13 cellular contexts compared by ENCODE assay signal in genomic region chr3:160447544-160447943, GRCh38. TPM values are rescaled to one million over a fixed set of nuclear protein-coding genes. Genes with fewer than 3 reads are reported as not detected.
DNase-seq lines count a peak whose midpoint lies in the region; ATAC-seq, FAIRE-seq and TF ChIP-seq lines count a peak whose summit lies in the region.
"Had no signal": no experiment of that assay in that cellular context is flagged by ENCODE, and none has a peak within 500 bp of the region (broad histone marks: within the 10 kb centered on the region; RNA-seq: fewer than 3 reads in every experiment).

No MANE protein-coding gene starts in this region.

- H4K20me1 ChIP-seq in H1 (replicated peaks in 1 of 2; ENCODE audit: control insufficient read depth in 1 of 2, insufficient read depth in 2 of 2, low read length in 2 of 2), result no peaks in the 10 kb centered on the region

- whole genome bisulfite sequencing in H1 (ENCODE audit: extremely low coverage in 1 of 2, insufficient coverage in 1 of 2, insufficient read length in 1 of 2, insufficient replicate concordance in 2 of 2, low coverage in 1 of 2, low lambda C conversion rate in 2 of 2, missing lambda C conversion rate in 1 of 2), 2 experiments, result 76% methylated on average over 3 of the region's 3 CpGs; no CpG with 5 or more reads in 1 of the 2 experiments

- peaks cover 47% of the 10 kb centered on the region for H3K36me3 Mint-ChIP-seq in activated CD4-positive, alpha-beta T cell treated with anti-CD3 and anti-CD28 coated beads, Interleukin-2, amount 10 ng/mL, durations not matched to agents 7 days and 5 days (ENCODE audit: low read depth)
- peaks cover 22 to 31% of the 10 kb centered on the region in 2 donors for H3K36me3 Mint-ChIP-seq in stimulated activated naive B cell treated with anti-CD40 and anti-IgM and Interleukin-4, amounts not matched to agents 10 μg/mL and 1 μg/mL and 100 μg/mL, for 72 hours

- H2BK120ac ChIP-seq in H1 (replicated peaks; ENCODE audit: low read depth, low read length), result no peak overlapping the region

- no peak overlapping the region for H3K23ac ChIP-seq in H1 (ENCODE audit: insufficient read length)

- H4K91ac ChIP-seq in H1 (replicated peaks; ENCODE audit: insufficient read length, low read length), result no peak overlapping the region

- no peak for TF ChIP-seq POLR2A in H1 (IDR thresholded peaks at IDR 0.05; ENCODE audit: control extremely low read depth in 1 of 2, low read depth in 2 of 2, low read length in 2 of 2)

- H3K9me3 Mint-ChIP-seq in activated CD4-positive, alpha-beta T cell treated with anti-CD3 and anti-CD28 coated beads, Interleukin-2, amount 10 ng/mL, durations not matched to agents 7 days and 5 days, result peaks cover 2% of the 10 kb centered on the region
- peaks cover 4 to 7% of the 10 kb centered on the region in 2 donors for H3K9me3 Mint-ChIP-seq in stimulated activated naive B cell treated with anti-CD40 and anti-IgM and Interleukin-4, amounts not matched to agents 10 μg/mL and 1 μg/mL and 100 μg/mL, for 72 hours
- H3K9me3 Mint-ChIP-seq: naive thymus-derived CD8-positive, alpha-beta T cell had no signal

- peaks cover 0 to 5% (median 0%) of the 10 kb centered on the region in 4 experiments; a peak in 3 of 7 replicates for H3K4me1 ChIP-seq in H1 (replicated peaks in 1 of 4; ENCODE audit: control insufficient read depth in 3 of 4, insufficient read depth in 4 of 4, low read length in 3 of 4)

- TF ChIP-seq CTCF in RWPE1 (conservative IDR thresholded peaks at IDR 0.05; ENCODE audit: low read depth), result no peak
- no peak for TF ChIP-seq CTCF in H1 (IDR thresholded peaks at IDR 0.05; ENCODE audit: control extremely low read depth in 1 of 3, insufficient read depth in 1 of 3, low read depth in 1 of 3, low read length in 3 of 3)
- no peak for TF ChIP-seq CTCF in retinal pigment epithelial cell (conservative IDR thresholded peaks at IDR 0.05; ENCODE audit: low read depth, low read length)

- no peak overlapping the region for H2BK20ac ChIP-seq in H1 (ENCODE audit: low read length)

- H3K4me3 ChIP-seq in H1 (ENCODE audit: extremely low read depth in 1 of 4, insufficient read depth in 2 of 4, low read depth in 3 of 4, low read length in 4 of 4) (peak overlapping the region; percentile 7 to 92 (median 11); a peak in 5 of 8 replicates), retinal pigment epithelial cell (ENCODE audit: low read length) (peak overlapping the region; percentile 87)

- H3K4me3 Mint-ChIP-seq in activated CD4-positive, alpha-beta T cell treated with anti-CD3 and anti-CD28 coated beads, Interleukin-2, amount 10 ng/mL, durations not matched to agents 7 days and 5 days, result peak overlapping the region; percentile 93
- H3K4me3 Mint-ChIP-seq in stimulated activated naive B cell treated with anti-CD40 and anti-IgM and Interleukin-4, amounts not matched to agents 10 μg/mL and 1 μg/mL and 100 μg/mL, for 72 hours, result no peak overlapping the region

- no peaks in the 10 kb centered on the region for H3K27me3 ChIP-seq in H1 (replicated peaks in 1 of 4; ENCODE audit: control insufficient read depth in 3 of 4, extremely low read depth in 1 of 4, insufficient read depth in 3 of 4, low read length in 3 of 4)

- no peak overlapping the region for H3K27ac ChIP-seq in RWPE1
- no peak overlapping the region for H3K27ac ChIP-seq in H1 (ENCODE audit: low read depth, low read length)

- no peak overlapping the region for H2BK5ac ChIP-seq in H1 (ENCODE audit: low read depth, low read length)

- TF ChIP-seq EP300 in H1 (IDR thresholded peaks at IDR 0.05; ENCODE audit: borderline replicate concordance in 1 of 2, low read depth in 2 of 2, low read length in 2 of 2), result no peak

- H4K8ac ChIP-seq in H1 (ENCODE audit: extremely low read depth, insufficient read depth, low read length), result no peak overlapping the region

- peaks cover 54% of the 10 kb centered on the region for H3K4me1 Mint-ChIP-seq in activated CD4-positive, alpha-beta T cell treated with anti-CD3 and anti-CD28 coated beads, Interleukin-2, amount 10 ng/mL, durations not matched to agents 7 days and 5 days
- H3K4me1 Mint-ChIP-seq in stimulated activated naive B cell treated with anti-CD40 and anti-IgM and Interleukin-4, amounts not matched to agents 10 μg/mL and 1 μg/mL and 100 μg/mL, for 72 hours, result peaks cover 15 to 22% of the 10 kb centered on the region in 2 donors

- no peak for TF ChIP-seq RAD21 in H1 (IDR thresholded peaks at IDR 0.05 in 1 of 2, conservative IDR thresholded peaks at IDR 0.05 in 1 of 2; ENCODE audit: low read depth in 2 of 2, low read length in 2 of 2)

- POLR2A ChIA-PET in activated CD4-positive, alpha-beta T cell treated with anti-CD3 and anti-CD28 coated beads, Interleukin-2, amount 10 ng/mL, durations not matched to agents 7 days and 5 days (lab: Charles Lee), result no interaction called here
- POLR2A ChIA-PET in RWPE1 (lab: Yijun Ruan, JAX; ENCODE audit: low non-redundant PET), result no interaction called here
- POLR2A ChIA-PET in H1 (lab: Charles Lee; ENCODE audit: partially characterized antibody), result interaction anchor here (4.7 kb wide), 1 partner anchor 11 kb away, joined by 70 read pairs; no protein-coding TSS in a partner anchor

- no peak overlapping the region for H2AK5ac ChIP-seq in H1 (ENCODE audit: low read depth, low read length)

- H3K79me1 ChIP-seq in H1 (ENCODE audit: low read depth, low read length), result no peaks in the 10 kb centered on the region; the same call in 1 of the 2 replicates

- peaks cover 0 to 49% (median 12%) of the 10 kb centered on the region in 4 experiments; a peak in 4 of 8 replicates for H3K36me3 ChIP-seq in H1 (ENCODE audit: control insufficient read depth in 2 of 4, insufficient read depth in 4 of 4, low read length in 3 of 4)

- no peak for FAIRE-seq in H1 (lab: Jason Lieb, UNC)
- FAIRE-seq: H54 had no signal

- peaks cover 6% of the 10 kb centered on the region for H3K23me2 ChIP-seq in H1 (ENCODE audit: low read depth, low read length)

- no peak for DNase-seq in activated CD4-positive, alpha-beta T cell treated with anti-CD3 and anti-CD28 coated beads, Interleukin-2, amount 10 ng/mL, durations not matched to agents 7 days and 5 days
- no peak for DNase-seq in activated CD4-positive, alpha-beta T cell treated with anti-CD3 and anti-CD28 coated beads, Interleukin-2, amount 50 U/mL, for 1 hour
- peak; percentile 21 for DNase-seq in RWPE1 (ENCODE audit: low spot score)
- DNase-seq in H1 (ENCODE audit: low read depth in 1 of 2, low spot score in 2 of 2), result no peak
- no peak for DNase-seq in retinal pigment epithelial cell (ENCODE audit: low read depth)
- no peak for DNase-seq in stimulated activated naive B cell treated with anti-CD40 and anti-IgM and Interleukin-4, amounts not matched to agents 10 μg/mL and 1 μg/mL and 100 μg/mL, for 72 hours
- no peak for DNase-seq in stimulated activated CD4-positive, alpha-beta T cell treated with anti-CD3 and anti-CD28 coated beads, Interleukin-2, amount 100 ng/mL, for 48 hours
- DNase-seq: activated effector memory CD4-positive, alpha-beta T cell treated with anti-CD3 and anti-CD28 coated beads, Interleukin-2, amount 50 U/mL, for 16 hours; AML-193; naive thymus-derived CD8-positive, alpha-beta T cell; stimulated activated CD4-positive, alpha-beta T cell treated with anti-CD3 and anti-CD28 coated beads, Interleukin-4, amount 100 ng/mL, for 24 hours had no signal

- no peak for ATAC-seq in stimulated activated naive B cell treated with anti-CD40 and anti-IgM and Interleukin-4, amounts not matched to agents 10 μg/mL and 1 μg/mL and 100 μg/mL, for 72 hours (replicated peaks)
- ATAC-seq in HG02678 (IDR thresholded peaks at IDR 0.05; ENCODE audit: unreplicated experiment), result no peak
- ATAC-seq: naive thymus-derived CD8-positive, alpha-beta T cell had no signal

- CTCF ChIA-PET in activated CD4-positive, alpha-beta T cell treated with anti-CD3 and anti-CD28 coated beads, Interleukin-2, amount 10 ng/mL, durations not matched to agents 7 days and 5 days (lab: Charles Lee), result no interaction called here
- CTCF ChIA-PET in RWPE1 (lab: Yijun Ruan, JAX), result no interaction called here
- CTCF ChIA-PET in H1 (lab: Charles Lee; ENCODE audit: partially characterized antibody), result interaction anchor here (1.2 to 1.4 kb wide), 2 partner anchors 12 to 33 kb away, joined by 4 read pairs; no protein-coding TSS in a partner anchor

- H3K79me2 ChIP-seq in H1 (ENCODE audit: control insufficient read depth in 1 of 2, insufficient read depth in 2 of 2, low read length in 2 of 2), result peaks cover 35 to 66% of the 10 kb centered on the region in 2 experiments

- no peak overlapping the region for H3K4ac ChIP-seq in H1 (replicated peaks; ENCODE audit: insufficient read length, low read depth, low read length)

- no peaks in the 10 kb centered on the region for H3K27me3 Mint-ChIP-seq in activated CD4-positive, alpha-beta T cell treated with anti-CD3 and anti-CD28 coated beads, Interleukin-2, amount 10 ng/mL, durations not matched to agents 7 days and 5 days
- no peaks in the 10 kb centered on the region for H3K27me3 Mint-ChIP-seq in stimulated activated naive B cell treated with anti-CD40 and anti-IgM and Interleukin-4, amounts not matched to agents 10 μg/mL and 1 μg/mL and 100 μg/mL, for 72 hours
- H3K27me3 Mint-ChIP-seq: naive thymus-derived CD8-positive, alpha-beta T cell had no signal

- no peak overlapping the region for H4K5ac ChIP-seq in H1 (ENCODE audit: insufficient read length, low read depth, low read length)

- no peak overlapping the region for H2BK12ac ChIP-seq in H1 (ENCODE audit: low read depth, low read length)

- H3K14ac ChIP-seq in H1 (ENCODE audit: insufficient read length), result no peak overlapping the region

- peak overlapping the region; percentile 77 to 86; a peak in 3 of 4 replicates for H3K4me2 ChIP-seq in H1 (ENCODE audit: insufficient read depth in 1 of 2, low read depth in 2 of 2, low read length in 2 of 2)

- no peak overlapping the region for H2BK15ac ChIP-seq in H1 (ENCODE audit: low read length)

- H2AFZ ChIP-seq in H1 (ENCODE audit: low read length), result no peak overlapping the region

- peaks cover 0 to 2% of the 10 kb centered on the region in 2 experiments; a peak in 3 of 4 replicates for H3K9me3 ChIP-seq in H1 (ENCODE audit: insufficient read depth in 2 of 2, low read depth in 1 of 2, low read length in 1 of 2)

- H3K56ac ChIP-seq in H1 (replicated peaks; ENCODE audit: insufficient read length, low read depth, low read length), result no peak overlapping the region

- H3K18ac ChIP-seq in H1 (ENCODE audit: extremely low read depth, low read length), result no peak overlapping the region

- peak overlapping the region; percentile 50 for H3K27ac Mint-ChIP-seq in activated CD4-positive, alpha-beta T cell treated with anti-CD3 and anti-CD28 coated beads, Interleukin-2, amount 10 ng/mL, durations not matched to agents 7 days and 5 days
- H3K27ac Mint-ChIP-seq in stimulated activated naive B cell treated with anti-CD40 and anti-IgM and Interleukin-4, amounts not matched to agents 10 μg/mL and 1 μg/mL and 100 μg/mL, for 72 hours, result no peak overlapping the region

- no peak overlapping the region for H3K9ac ChIP-seq in H1 (replicated peaks in 1 of 4; ENCODE audit: extremely low read depth in 1 of 4, low read depth in 3 of 4, low read length in 3 of 4)

RNA-seq across cellular contexts. Expression of gene TRIM59, which starts 2.0 kb away (rescaled TPM):
- total RNA-seq in activated CD4-positive, alpha-beta T cell treated with anti-CD3 and anti-CD28 coated beads, Interleukin-2, amount 10 ng/mL, durations not matched to agents 7 days and 5 days, result 10 to 100 TPM; 58.2 to 79.8 TPM
- total RNA-seq in H1 (2021; fragmentation: NEBNext Ultra II Directional; extraction: Animal tissue kit (Norgen Biotek cat#: 25700)), result 53.4 and 57.8 TPM in 2 replicates
- polyA plus RNA-seq in H1 (2011; rRNA removed), result 7.8 and 11.6 TPM in 2 replicates
- 12.7 TPM for polyA plus RNA-seq in H1 (2011; cell fraction: cytosol; rRNA removed)
- 6.7 TPM for polyA plus RNA-seq in H1 (2011; cell fraction: nucleus; rRNA removed)
- polyA plus RNA-seq in H1 (2012, experiment 1 of 2), result 11.1 to 24.4 TPM (median 17.0 TPM) in 4 replicates
- 3.8 TPM for polyA plus RNA-seq in H1 (2012, experiment 2 of 2)
- polyA plus RNA-seq in H1 (2013, experiment 1 of 2), result 31.0 TPM
- polyA plus RNA-seq in H1 (2013, experiment 2 of 2), result 33.7 TPM
- 20.5 and 32.5 TPM in 2 replicates for polyA minus RNA-seq in H1 (2011; rRNA and poly(A)+ RNA removed)
- polyA minus RNA-seq in H1 (2011; cell fraction: cytosol; rRNA and poly(A)+ RNA removed), result 18.6 TPM
- 20.5 TPM for polyA minus RNA-seq in H1 (2011; cell fraction: nucleus; rRNA and poly(A)+ RNA removed)

RNA-seq across cellular contexts. Expression of gene SMC4, which starts 48.1 kb away (rescaled TPM):
- 100 to 1,000 TPM; 282 to 309 TPM for total RNA-seq in activated CD4-positive, alpha-beta T cell treated with anti-CD3 and anti-CD28 coated beads, Interleukin-2, amount 10 ng/mL, durations not matched to agents 7 days and 5 days
- 118 and 129 TPM in 2 replicates for total RNA-seq in H1 (2021; fragmentation: NEBNext Ultra II Directional; extraction: Animal tissue kit (Norgen Biotek cat#: 25700))
- 26.6 and 34.0 TPM in 2 replicates for polyA plus RNA-seq in H1 (2011; rRNA removed)
- polyA plus RNA-seq in H1 (2011; cell fraction: cytosol; rRNA removed), result 43.2 TPM
- polyA plus RNA-seq in H1 (2011; cell fraction: nucleus; rRNA removed), result 61.2 TPM
- polyA plus RNA-seq in H1 (2012, experiment 1 of 2), result 56.6 to 115 TPM (median 74.1 TPM) in 4 replicates
- 7.9 TPM for polyA plus RNA-seq in H1 (2012, experiment 2 of 2)
- polyA plus RNA-seq in H1 (2013, experiment 1 of 2), result 291 TPM
- 273 TPM for polyA plus RNA-seq in H1 (2013, experiment 2 of 2)
- 20.3 and 25.7 TPM in 2 replicates for polyA minus RNA-seq in H1 (2011; rRNA and poly(A)+ RNA removed)
- polyA minus RNA-seq in H1 (2011; cell fraction: cytosol; rRNA and poly(A)+ RNA removed), result 53.5 TPM
- 131 TPM for polyA minus RNA-seq in H1 (2011; cell fraction: nucleus; rRNA and poly(A)+ RNA removed)

RNA-seq across cellular contexts. Expression of gene IFT80, which starts 48.5 kb away (rescaled TPM):
- 10 to 100 TPM; 30.9 to 35.0 TPM for total RNA-seq in activated CD4-positive, alpha-beta T cell treated with anti-CD3 and anti-CD28 coated beads, Interleukin-2, amount 10 ng/mL, durations not matched to agents 7 days and 5 days
- 22.4 and 25.9 TPM in 2 replicates for total RNA-seq in H1 (2021; fragmentation: NEBNext Ultra II Directional; extraction: Animal tissue kit (Norgen Biotek cat#: 25700))
- polyA plus RNA-seq in H1 (2011; rRNA removed), result 4.1 and 7.2 TPM in 2 replicates
- polyA plus RNA-seq in H1 (2011; cell fraction: cytosol; rRNA removed), result 13.3 TPM
- polyA plus RNA-seq in H1 (2011; cell fraction: nucleus; rRNA removed), result 5.9 TPM
- polyA plus RNA-seq in H1 (2012, experiment 1 of 2), result 11.1 to 24.6 TPM (median 15.9 TPM) in 4 replicates
- polyA plus RNA-seq in H1 (2012, experiment 2 of 2), result 0.66 TPM
- polyA plus RNA-seq in H1 (2013, experiment 1 of 2), result 15.1 TPM
- 14.0 TPM for polyA plus RNA-seq in H1 (2013, experiment 2 of 2)
- polyA minus RNA-seq in H1 (2011; rRNA and poly(A)+ RNA removed), result 6.4 and 9.8 TPM in 2 replicates
- 6.2 TPM for polyA minus RNA-seq in H1 (2011; cell fraction: cytosol; rRNA and poly(A)+ RNA removed)
- 31.9 TPM for polyA minus RNA-seq in H1 (2011; cell fraction: nucleus; rRNA and poly(A)+ RNA removed)
